ENCODE assay signal across 21 cellular contexts in the genomic region with DNA sequence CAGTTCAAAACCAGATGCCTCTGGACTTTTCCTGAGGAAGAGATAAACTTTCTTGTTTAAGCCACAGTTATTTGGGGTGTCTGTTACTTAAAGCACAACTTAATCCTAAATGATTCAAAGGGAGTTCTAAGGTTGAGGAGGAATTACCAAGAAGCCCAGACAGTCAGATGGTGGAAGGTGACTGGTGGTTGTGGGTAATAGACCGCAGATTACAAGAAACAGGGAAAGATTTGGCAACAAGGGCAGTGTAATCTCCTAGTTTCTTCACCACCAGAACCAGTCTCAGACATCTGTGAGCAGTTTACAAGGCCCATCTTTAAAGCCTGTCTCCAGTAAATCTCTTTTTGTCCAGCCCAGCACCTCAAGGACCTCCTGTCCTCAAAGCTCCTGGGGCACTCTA.
A peak's percentile ranks its signal among the peaks of the same experiment; 100 is the strongest.
DNase-seq lines count a peak whose midpoint lies in the region; ATAC-seq and TF ChIP-seq lines count a peak whose summit lies in the region.
"Had no signal": no experiment of that assay in that cellular context is flagged by ENCODE, and none has a peak within 500 bp of the region (broad histone marks: within the 10 kb centered on the region; RNA-seq: fewer than 3 reads in every experiment).

No MANE protein-coding gene starts in this region.

- no peak for TF ChIP-seq POLR2A in vagina (IDR thresholded peaks at IDR 0.05)

- H3K4me1 ChIP-seq in left ventricle myocardium inferior, result peaks cover 63% of the 10 kb centered on the region
- H3K4me1 ChIP-seq in mesodermal cell (ENCODE audit: control insufficient read depth, insufficient read depth, low read length, poor library complexity, severe bottlenecking), result peaks cover 3% of the 10 kb centered on the region
- peaks cover 38% of the 10 kb centered on the region for H3K4me1 ChIP-seq in vagina
- H3K4me1 ChIP-seq: BLaER1 had no signal

- no peak for TF ChIP-seq CTCF in left ventricle myocardium inferior (IDR thresholded peaks at IDR 0.05; ENCODE audit: borderline replicate concordance)
- no peak for TF ChIP-seq CTCF in vagina (IDR thresholded peaks at IDR 0.05)

- no peak for DNase-seq in left ventricle myocardium inferior
- no peak for DNase-seq in Right ventricle myocardium inferior (ENCODE audit: missing footprints)
- DNase-seq in amniotic epithelial cell (ENCODE audit: low read depth), result peak; percentile 98
- no peak for DNase-seq in vagina (ENCODE audit: extremely low spot score in 2 of 2)
- DNase-seq in effector CD8-positive, alpha-beta T cell (lab: John Stamatoyannopoulos, UW), result no peak
- no peak for DNase-seq in stimulated activated CD4-positive, alpha-beta T cell treated with anti-CD3 and anti-CD28 coated beads, Interleukin-2, amount 100 ng/mL, for 24 hours
- DNase-seq: 8988T; ACHN; CD4-positive, CD25-positive, alpha-beta regulatory T cell; NCI-H1105 treated with DMSO at 0.1 percent for 48 hours; NCI-H2029; NCI-H446; NCI-H524 treated with DMSO at 0.1 percent for 48 hours; NCI-H774; PC-9; RPMI8226; SHP77 had no signal

- intact Hi-C loops in left ventricle myocardium inferior (cut with micrococcal nuclease) (no loop called here), Right ventricle myocardium inferior (cut with DNase I) (no loop called here), vagina (cut with DNase I) (no loop called here)

- H3K4me3 ChIP-seq in left ventricle myocardium inferior (no peak overlapping the region), mesodermal cell (ENCODE audit: extremely low read depth, insufficient read depth, low read length, poor library complexity, severe bottlenecking) (no peak overlapping the region), vagina (no peak overlapping the region)
- H3K4me3 ChIP-seq: BLaER1, GM12878, PC-9 had no signal

- WGBS in mesodermal cell (ENCODE audit: insufficient coverage in 2 of 2), 2 experiments, result 100% methylated on average over 1 of the region's 1 CpG; no CpG with 5 or more reads in 1 of the 2 experiments

- H3K9me3 ChIP-seq in left ventricle myocardium inferior (replicated peaks) (no peaks in the 10 kb centered on the region), mesodermal cell (ENCODE audit: control insufficient read depth, low read length) (no peaks in the 10 kb centered on the region), vagina (no peaks in the 10 kb centered on the region)
- H3K9me3 ChIP-seq: BLaER1 had no signal

- H3K27me3 ChIP-seq in left ventricle myocardium inferior (ENCODE audit: low read depth), result no peaks in the 10 kb centered on the region
- H3K27me3 ChIP-seq in vagina, result no peaks in the 10 kb centered on the region
- H3K27me3 ChIP-seq: BLaER1 had no signal

- ATAC-seq in Right ventricle myocardium inferior (no peak), GM19035 (IDR thresholded peaks at IDR 0.05; ENCODE audit: unreplicated experiment) (no peak)
- ATAC-seq: GM12878 had no signal

- peak overlapping the region; percentile 76 for H3K27ac ChIP-seq in left ventricle myocardium inferior (replicated peaks)
- H3K27ac ChIP-seq in mesodermal cell (ENCODE audit: low read depth, low read length, severe bottlenecking), result peak overlapping the region; percentile 31
- peak overlapping the region; percentile 51 for H3K27ac ChIP-seq in vagina
- H3K27ac ChIP-seq: BLaER1, PC-9 had no signal

- H3K36me3 ChIP-seq in left ventricle myocardium inferior (no peaks in the 10 kb centered on the region), mesodermal cell (ENCODE audit: control insufficient read depth, insufficient read depth, low read length) (no peaks in the 10 kb centered on the region), vagina (no peaks in the 10 kb centered on the region)
- H3K36me3 ChIP-seq: BLaER1 had no signal
